ENCODE assay signal across 13 cellular contexts in genomic region chr18:41642756-41643155, GRCh38.
"Had no signal": no experiment of that assay in that cellular context is flagged by ENCODE, and none has a peak within 500 bp of the region (broad histone marks: within the 10 kb centered on the region; RNA-seq: fewer than 3 reads in every experiment).

No MANE protein-coding gene starts in this region.

- H3K27me3 Mint-ChIP-seq: activated naive CD4-positive, alpha-beta T cell treated with anti-CD3 and anti-CD28 coated beads, Interleukin-2, amount 10 ng/mL, durations not matched to agents 7 days and 5 days; naive thymus-derived CD4-positive, alpha-beta T cell; stimulated activated naive B cell treated with anti-CD40 and anti-IgM and Interleukin-4, amounts not matched to agents 10 μg/mL and 1 μg/mL and 100 μg/mL, for 72 hours had no signal

- H3K4me1 Mint-ChIP-seq: activated naive CD4-positive, alpha-beta T cell treated with anti-CD3 and anti-CD28 coated beads, Interleukin-2, amount 10 ng/mL, durations not matched to agents 7 days and 5 days; stimulated activated naive B cell treated with anti-CD40 and anti-IgM and Interleukin-4, amounts not matched to agents 10 μg/mL and 1 μg/mL and 100 μg/mL, for 72 hours had no signal

- H3K4me3 ChIP-seq: esophagus squamous epithelium, gastrocnemius medialis, heart right ventricle, tibial artery had no signal

- H3K9ac ChIP-seq: parathyroid adenoma had no signal

- H3K9me3 ChIP-seq: esophagus squamous epithelium, gastrocnemius medialis, neutrophil, tibial artery had no signal

- H3K27ac Mint-ChIP-seq: activated naive CD4-positive, alpha-beta T cell treated with anti-CD3 and anti-CD28 coated beads, Interleukin-2, amount 10 ng/mL, durations not matched to agents 7 days and 5 days; naive thymus-derived CD4-positive, alpha-beta T cell; stimulated activated naive B cell treated with anti-CD40 and anti-IgM and Interleukin-4, amounts not matched to agents 10 μg/mL and 1 μg/mL and 100 μg/mL, for 72 hours had no signal

- H3K4me1 ChIP-seq: esophagus squamous epithelium, gastrocnemius medialis, heart right ventricle, parathyroid adenoma had no signal

- ATAC-seq: gastrocnemius medialis; heart right ventricle; left lobe of liver; naive thymus-derived CD4-positive, alpha-beta T cell; stimulated activated naive B cell treated with anti-CD40 and anti-IgM and Interleukin-4, amounts not matched to agents 10 μg/mL and 1 μg/mL and 100 μg/mL, for 72 hours had no signal

- H3K36me3 ChIP-seq: esophagus squamous epithelium, gastrocnemius medialis, heart right ventricle, neutrophil, tibial artery had no signal

- H3K79me2 ChIP-seq: parathyroid adenoma had no signal

- H3K4me3 Mint-ChIP-seq: activated naive CD4-positive, alpha-beta T cell treated with anti-CD3 and anti-CD28 coated beads, Interleukin-2, amount 10 ng/mL, durations not matched to agents 7 days and 5 days; naive thymus-derived CD4-positive, alpha-beta T cell; stimulated activated naive B cell treated with anti-CD40 and anti-IgM and Interleukin-4, amounts not matched to agents 10 μg/mL and 1 μg/mL and 100 μg/mL, for 72 hours had no signal

- H3K27ac ChIP-seq: esophagus squamous epithelium, gastrocnemius medialis, heart right ventricle, neutrophil, parathyroid adenoma, tibial artery, VCaP had no signal

- H3K27me3 ChIP-seq: esophagus squamous epithelium, gastrocnemius medialis, heart right ventricle, neutrophil, tibial artery had no signal

- H2AFZ ChIP-seq: parathyroid adenoma had no signal

- H3K36me3 Mint-ChIP-seq: activated naive CD4-positive, alpha-beta T cell treated with anti-CD3 and anti-CD28 coated beads, Interleukin-2, amount 10 ng/mL, durations not matched to agents 7 days and 5 days; naive thymus-derived CD4-positive, alpha-beta T cell; stimulated activated naive B cell treated with anti-CD40 and anti-IgM and Interleukin-4, amounts not matched to agents 10 μg/mL and 1 μg/mL and 100 μg/mL, for 72 hours had no signal

- DNase-seq: activated CD4-positive, alpha-beta T cell treated with anti-CD3 and anti-CD28 coated beads, Interleukin-2, amount 50 U/mL, for 48 hours; activated naive CD4-positive, alpha-beta T cell treated with anti-CD3 and anti-CD28 coated beads, Interleukin-2, amount 10 ng/mL, durations not matched to agents 7 days and 5 days; esophagus squamous epithelium; gastrocnemius medialis; heart right ventricle; naive thymus-derived CD4-positive, alpha-beta T cell; stimulated activated CD4-positive, alpha-beta T cell treated with anti-CD3 and anti-CD28 coated beads, Interleukin-4, amount 100 ng/mL, for 1 hour; stimulated activated naive B cell treated with anti-CD40 and anti-IgM and Interleukin-4, amounts not matched to agents 10 μg/mL and 1 μg/mL and 100 μg/mL, for 72 hours; tibial artery had no signal
